29 cellular contexts compared by ENCODE assay signal in the genomic region with DNA sequence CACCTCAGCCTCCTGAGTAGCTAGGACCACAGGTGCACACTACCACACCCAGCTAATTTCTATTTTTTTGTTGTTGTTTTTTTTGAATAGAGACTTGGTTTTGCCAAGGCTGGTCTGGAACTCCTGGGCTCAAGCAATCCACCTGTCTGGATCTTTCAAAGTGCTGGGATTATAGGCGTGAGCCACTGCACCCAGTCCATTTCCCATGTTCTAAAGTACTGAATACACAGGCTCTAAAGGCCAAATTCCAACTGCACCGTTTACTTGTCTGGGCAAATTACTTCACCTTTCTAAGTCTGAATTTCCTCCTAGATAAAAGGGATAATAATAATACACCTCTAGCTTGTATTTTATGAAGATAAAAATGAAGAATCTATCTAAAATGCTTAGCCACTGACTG.
"Had no signal": no experiment of that assay in that cellular context is flagged by ENCODE, and none has a peak within 500 bp of the region (broad histone marks: within the 10 kb centered on the region; RNA-seq: fewer than 3 reads in every experiment).

No MANE protein-coding gene starts in this region.

- H2AFZ ChIP-seq: hepatocyte had no signal

- H3K27me3 Mint-ChIP-seq: memory B cell; stimulated activated memory B cell treated with anti-CD40 and anti-IgM and Interleukin-4, amounts not matched to agents 10 μg/mL and 1 μg/mL and 100 μg/mL, for 72 hours had no signal

- H3K4me2 ChIP-seq: hepatocyte had no signal

- H3K36me3 ChIP-seq: gastroesophageal sphincter, prostate gland, right atrium auricular region, sigmoid colon, upper lobe of left lung had no signal

- H3K79me2 ChIP-seq: hepatocyte had no signal

- FAIRE-seq: endothelial cell of umbilical vein, kidney, urothelium cell line had no signal

- H3K36me3 Mint-ChIP-seq: naive thymus-derived CD8-positive, alpha-beta T cell had no signal

- ATAC-seq: foreskin keratinocyte; gastroesophageal sphincter; heart left ventricle; left ventricle myocardium superior; naive thymus-derived CD8-positive, alpha-beta T cell; stimulated activated memory B cell treated with anti-CD40 and anti-IgM and Interleukin-4, amounts not matched to agents 10 μg/mL and 1 μg/mL and 100 μg/mL, for 72 hours; stimulated activated naive CD8-positive, alpha-beta T cell treated with anti-CD3 and anti-CD28 coated beads, Interleukin-15, Interleukin-2, amounts not matched to agents 100 U/mL and 50 U/mL, for 24 hours had no signal

- DNase-seq: dermis blood vessel endothelial cell; effector memory CD4-positive, alpha-beta T cell; foreskin keratinocyte; heart left ventricle; kidney; left ventricle myocardium superior; naive thymus-derived CD8-positive, alpha-beta T cell; nephron progenitor cell; nucleus accumbens; sigmoid colon; spleen; stimulated activated CD4-positive, alpha-beta T cell treated with anti-CD3 and anti-CD28 coated beads, Interleukin-4, amount 100 ng/mL, for 4 hours; stimulated activated naive CD8-positive, alpha-beta T cell treated with anti-CD3 and anti-CD28 coated beads, Interleukin-15, Interleukin-2, amounts not matched to agents 100 U/mL and 50 U/mL, for 24 hours; substantia nigra; testis; tibial artery; upper lobe of left lung had no signal

- H3K9me3 ChIP-seq: esophagus muscularis mucosa, gastroesophageal sphincter, heart left ventricle, prostate gland, right atrium auricular region, sigmoid colon, spleen, testis, tibial artery, upper lobe of left lung had no signal

- H3K9me3 Mint-ChIP-seq: memory B cell; mesothelial cell of epicardium; naive thymus-derived CD8-positive, alpha-beta T cell; nephron progenitor cell; stimulated activated memory B cell treated with anti-CD40 and anti-IgM and Interleukin-4, amounts not matched to agents 10 μg/mL and 1 μg/mL and 100 μg/mL, for 72 hours had no signal

- H3K27ac Mint-ChIP-seq: memory B cell; mesothelial cell of epicardium; naive thymus-derived CD8-positive, alpha-beta T cell; stimulated activated memory B cell treated with anti-CD40 and anti-IgM and Interleukin-4, amounts not matched to agents 10 μg/mL and 1 μg/mL and 100 μg/mL, for 72 hours had no signal

- H3K27ac ChIP-seq: esophagus muscularis mucosa, foreskin keratinocyte, gastroesophageal sphincter, hepatocyte, prostate gland, sigmoid colon, spleen, testis, tibial artery had no signal

- H3K4me3 Mint-ChIP-seq: memory B cell; mesothelial cell of epicardium; naive thymus-derived CD8-positive, alpha-beta T cell; nephron progenitor cell; stimulated activated memory B cell treated with anti-CD40 and anti-IgM and Interleukin-4, amounts not matched to agents 10 μg/mL and 1 μg/mL and 100 μg/mL, for 72 hours had no signal

- H3K4me3 ChIP-seq: coronary artery, esophagus muscularis mucosa, gastroesophageal sphincter, hepatocyte, lung, prostate gland, right atrium auricular region, sigmoid colon, spleen, testis, tibial artery, upper lobe of left lung had no signal

- H3K4me1 ChIP-seq: foreskin keratinocyte, gastroesophageal sphincter, prostate gland, right atrium auricular region, sigmoid colon, spleen, testis, tibial artery had no signal

- H3K27me3 ChIP-seq: esophagus muscularis mucosa, foreskin keratinocyte, gastroesophageal sphincter, heart left ventricle, hepatocyte, right atrium auricular region, sigmoid colon, spleen, testis, tibial artery, upper lobe of left lung had no signal

- H3K4me1 Mint-ChIP-seq: naive thymus-derived CD8-positive, alpha-beta T cell had no signal
